26 cellular contexts compared by ENCODE assay signal in genomic region chr2:173935305-173935704, GRCh38.
"Had no signal": no experiment of that assay in that cellular context is flagged by ENCODE, and none has a peak within 500 bp of the region (broad histone marks: within the 10 kb centered on the region; RNA-seq: fewer than 3 reads in every experiment).

No MANE protein-coding gene starts in this region.

- H3K9me3 ChIP-seq: adrenal gland, body of pancreas, colonic mucosa, pancreas, psoas muscle, sigmoid colon, stomach, tibial artery had no signal

- H3K27me3 Mint-ChIP-seq: activated naive CD8-positive, alpha-beta T cell treated with anti-CD3 and anti-CD28 coated beads for 36 hours; naive B cell; stimulated activated naive B cell treated with anti-CD40 and anti-IgM and Interleukin-4, amounts not matched to agents 10 μg/mL and 1 μg/mL and 100 μg/mL, for 72 hours had no signal

- H3K4me3 ChIP-seq: adrenal gland, body of pancreas, colonic mucosa, pancreas, psoas muscle, sigmoid colon, stomach, tibial artery had no signal

- H3K4me3 Mint-ChIP-seq: activated naive CD4-positive, alpha-beta T cell treated with anti-CD3 and anti-CD28 coated beads for 36 hours; activated naive CD8-positive, alpha-beta T cell treated with anti-CD3 and anti-CD28 coated beads for 36 hours; naive B cell; nephron progenitor cell; stimulated activated naive B cell treated with anti-CD40 and anti-IgM and Interleukin-4, amounts not matched to agents 10 μg/mL and 1 μg/mL and 100 μg/mL, for 72 hours had no signal

- H3K27ac Mint-ChIP-seq: activated naive CD4-positive, alpha-beta T cell treated with anti-CD3 and anti-CD28 coated beads for 36 hours; naive B cell; nephron progenitor cell; stimulated activated naive B cell treated with anti-CD40 and anti-IgM and Interleukin-4, amounts not matched to agents 10 μg/mL and 1 μg/mL and 100 μg/mL, for 72 hours had no signal

- DNase-seq: activated CD4-positive, alpha-beta T cell treated with anti-CD3 and anti-CD28 coated beads, Interleukin-2, amount 50 U/mL, for 4 hours; activated CD8-positive, alpha-beta memory T cell treated with anti-CD3 and anti-CD28 coated beads for 24 hours; activated effector memory CD4-positive, alpha-beta T cell treated with anti-CD3 and anti-CD28 coated beads, Interleukin-2, amount 50 U/mL, for 16 hours; activated naive CD4-positive, alpha-beta T cell treated with anti-CD3 and anti-CD28 coated beads for 36 hours; activated naive CD8-positive, alpha-beta T cell treated with anti-CD3 and anti-CD28 coated beads for 36 hours; adrenal gland; aorta; cerebellar nuclear complex; colonic mucosa; effector CD8-positive, alpha-beta T cell; glutamatergic neuron; left cardiac atrium; naive B cell; nephron progenitor cell; pancreas; psoas muscle; sigmoid colon; stimulated activated CD4-positive, alpha-beta T cell treated with anti-CD3 and anti-CD28 coated beads, Interleukin-15, amount 100 ng/mL, for 24 hours; stimulated activated CD4-positive, alpha-beta T cell treated with anti-CD3 and anti-CD28 coated beads, Interleukin-2, amount 100 ng/mL, for 24 hours; stimulated activated naive B cell treated with anti-CD40 and anti-IgM and Interleukin-4, amounts not matched to agents 10 μg/mL and 1 μg/mL and 100 μg/mL, for 72 hours; stomach; tibial artery had no signal

- H3K9me3 Mint-ChIP-seq: activated naive CD4-positive, alpha-beta T cell treated with anti-CD3 and anti-CD28 coated beads for 36 hours; activated naive CD8-positive, alpha-beta T cell treated with anti-CD3 and anti-CD28 coated beads for 36 hours; naive B cell; nephron progenitor cell; stimulated activated naive B cell treated with anti-CD40 and anti-IgM and Interleukin-4, amounts not matched to agents 10 μg/mL and 1 μg/mL and 100 μg/mL, for 72 hours had no signal

- H3K27ac ChIP-seq: body of pancreas, colonic mucosa, pancreas, psoas muscle, sigmoid colon, stomach, tibial artery had no signal

- H3K27me3 ChIP-seq: adrenal gland, body of pancreas, colonic mucosa, pancreas, sigmoid colon, stomach, tibial artery had no signal

- ATAC-seq: stimulated activated naive B cell treated with anti-CD40 and anti-IgM and Interleukin-4, amounts not matched to agents 10 μg/mL and 1 μg/mL and 100 μg/mL, for 72 hours had no signal

- H3K36me3 ChIP-seq: adrenal gland, colonic mucosa, pancreas, sigmoid colon had no signal

- FAIRE-seq: endometrium, frontal cortex, islet of Langerhans, pancreas had no signal
